In the genomic region with DNA sequence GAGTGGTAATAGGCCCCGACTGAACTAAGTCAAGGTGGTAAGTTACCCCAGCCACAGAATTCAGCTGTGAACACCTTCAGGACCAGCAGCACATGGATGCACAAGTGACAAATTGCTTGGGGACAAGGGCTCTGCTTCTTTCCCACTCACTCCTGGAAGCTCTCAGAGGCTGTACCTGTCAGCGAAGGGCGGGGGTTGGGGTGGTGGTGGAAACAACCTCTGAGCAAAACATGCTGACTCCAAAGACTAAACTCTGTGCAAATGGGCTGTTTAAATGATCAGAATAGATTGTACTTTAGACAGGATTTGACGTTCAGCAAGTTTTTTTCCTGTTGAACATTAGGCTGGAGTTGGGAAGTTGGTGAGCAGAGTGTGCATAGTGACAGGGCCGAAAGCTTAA, we compare ENCODE assay signal across 33 cellular contexts.
"Had no signal": no experiment of that assay in that cellular context is flagged by ENCODE, and none has a peak within 500 bp of the region (broad histone marks: within the 10 kb centered on the region; RNA-seq: fewer than 3 reads in every experiment).

No MANE protein-coding gene starts in this region.

- H3K9me3 Mint-ChIP-seq: activated B cell treated with CpG ODN at 0.5 μM for 24 hours; activated naive CD4-positive, alpha-beta T cell treated with anti-CD3 and anti-CD28 coated beads, Interleukin-2, amount 50 U/mL, for 24 hours; activated naive CD8-positive, alpha-beta T cell treated with anti-CD3 and anti-CD28 coated beads for 36 hours; activated naive CD8-positive, alpha-beta T cell treated with anti-CD3 and anti-CD28 coated beads, Interleukin-2, amount 50 U/mL, for 24 hours; activated T-helper 1 cell treated with anti-CD3 and anti-CD28 coated beads, Interleukin-12 subunit alpha, Interleukin-12 subunit beta, Interleukin-2, Interleukin-4 antibody, amounts not matched to agents 30 ng/mL and 10 ng/mL and 1 ng/mL, durations not matched to agents 14 hours and 24 hours and 36 hours; activated T-helper 2 cell treated with anti-CD3 and anti-CD28 coated beads, Interferon-gamma antibody, Interleukin-2, Interleukin-4, amounts not matched to agents 10 μg/mL and 5 μg/mL and 100 μg/mL, durations not matched to agents 14 hours and 24 hours and 36 hours; endodermal cell; T-helper 2 cell treated with Interferon-gamma antibody and Interleukin-4, amounts not matched to agents 5 μg/mL and 100 μg/mL, for 36 hours had no signal

- H3K27me3 ChIP-seq: adrenal gland, body of pancreas, colonic mucosa had no signal

- H3K27ac Mint-ChIP-seq: activated B cell treated with CpG ODN at 0.5 μM for 24 hours; activated CD8-positive, alpha-beta memory T cell treated with anti-CD3 and anti-CD28 coated beads, Interleukin-2, amount 10 ng/mL, durations not matched to agents 7 days and 5 days; activated CD8-positive, alpha-beta T cell treated with anti-CD3 and anti-CD28 coated beads, Interleukin-2, amount 10 ng/mL, durations not matched to agents 7 days and 5 days; activated naive CD4-positive, alpha-beta T cell treated with anti-CD3 and anti-CD28 coated beads for 36 hours; activated naive CD4-positive, alpha-beta T cell treated with anti-CD3 and anti-CD28 coated beads, Interleukin-2, amount 50 U/mL, for 24 hours; activated naive CD8-positive, alpha-beta T cell treated with anti-CD3 and anti-CD28 coated beads for 36 hours; activated naive CD8-positive, alpha-beta T cell treated with anti-CD3 and anti-CD28 coated beads, Interleukin-2, amount 50 U/mL, for 24 hours; activated T-helper 1 cell treated with anti-CD3 and anti-CD28 coated beads, Interleukin-12 subunit alpha, Interleukin-12 subunit beta, Interleukin-2, Interleukin-4 antibody, amounts not matched to agents 30 ng/mL and 10 ng/mL and 1 ng/mL, durations not matched to agents 14 hours and 24 hours and 36 hours; activated T-helper 2 cell treated with anti-CD3 and anti-CD28 coated beads, Interferon-gamma antibody, Interleukin-2, Interleukin-4, amounts not matched to agents 10 μg/mL and 5 μg/mL and 100 μg/mL, durations not matched to agents 14 hours and 24 hours and 36 hours; endodermal cell; T-helper 17 cell; T-helper 2 cell treated with Interferon-gamma antibody and Interleukin-4, amounts not matched to agents 5 μg/mL and 100 μg/mL, for 36 hours had no signal

- H3K9me3 ChIP-seq: adrenal gland, body of pancreas, colonic mucosa had no signal

- DNase-seq: activated B cell treated with CpG ODN at 0.5 μM for 24 hours; activated CD4-positive, alpha-beta T cell treated with anti-CD3 and anti-CD28 coated beads for 48 hours; activated CD4-positive, alpha-beta T cell treated with anti-CD3 and anti-CD28 coated beads, Interleukin-2, amount 50 U/mL, for 1 hour; activated CD4-positive, alpha-beta T cell treated with anti-CD3 and anti-CD28 coated beads, Interleukin-2, amount 50 U/mL, for 48 hours; activated CD8-positive, alpha-beta memory T cell treated with anti-CD3 and anti-CD28 coated beads, Interleukin-2, amount 10 ng/mL, durations not matched to agents 7 days and 5 days; activated CD8-positive, alpha-beta memory T cell treated with anti-CD3 and anti-CD28 coated beads, Interleukin-2, amount 50 U/mL, for 4 hours; activated CD8-positive, alpha-beta T cell treated with anti-CD3 and anti-CD28 coated beads, Interleukin-2, amount 10 ng/mL, durations not matched to agents 7 days and 5 days; activated effector memory CD4-positive, alpha-beta T cell treated with anti-CD3 and anti-CD28 coated beads, Interleukin-2, amount 50 U/mL, for 16 hours; activated naive CD4-positive, alpha-beta T cell treated with anti-CD3 and anti-CD28 coated beads for 36 hours; activated naive CD8-positive, alpha-beta T cell treated with anti-CD3 and anti-CD28 coated beads for 36 hours; activated naive CD8-positive, alpha-beta T cell treated with anti-CD3 and anti-CD28 coated beads, Interleukin-2, amount 50 U/mL, for 24 hours; activated T-cell treated with anti-CD3 and anti-CD28 coated beads, Interleukin-2, amount 50 U/mL, for 1 hour; activated T-cell treated with anti-CD3 and anti-CD28 coated beads, Interleukin-2, amount 50 U/mL, for 48 hours; adrenal gland; amygdala; aorta; body of pancreas; caudate nucleus; colonic mucosa; effector CD8-positive, alpha-beta T cell; endodermal cell; foreskin fibroblast; T-helper 1 cell; T-helper 17 cell; T1000; WERI-Rb-1 had no signal

- H3K4me3 Mint-ChIP-seq: activated B cell treated with CpG ODN at 0.5 μM for 24 hours; activated CD8-positive, alpha-beta memory T cell treated with anti-CD3 and anti-CD28 coated beads, Interleukin-2, amount 10 ng/mL, durations not matched to agents 7 days and 5 days; activated CD8-positive, alpha-beta T cell treated with anti-CD3 and anti-CD28 coated beads, Interleukin-2, amount 10 ng/mL, durations not matched to agents 7 days and 5 days; activated naive CD4-positive, alpha-beta T cell treated with anti-CD3 and anti-CD28 coated beads for 36 hours; activated naive CD4-positive, alpha-beta T cell treated with anti-CD3 and anti-CD28 coated beads, Interleukin-2, amount 50 U/mL, for 24 hours; activated naive CD8-positive, alpha-beta T cell treated with anti-CD3 and anti-CD28 coated beads for 36 hours; activated naive CD8-positive, alpha-beta T cell treated with anti-CD3 and anti-CD28 coated beads, Interleukin-2, amount 50 U/mL, for 24 hours; activated T-helper 1 cell treated with anti-CD3 and anti-CD28 coated beads, Interleukin-12 subunit alpha, Interleukin-12 subunit beta, Interleukin-2, Interleukin-4 antibody, amounts not matched to agents 30 ng/mL and 10 ng/mL and 1 ng/mL, durations not matched to agents 14 hours and 24 hours and 36 hours; endodermal cell; T-helper 17 cell; T-helper 2 cell treated with Interferon-gamma antibody and Interleukin-4, amounts not matched to agents 5 μg/mL and 100 μg/mL, for 36 hours had no signal

- ATAC-seq: activated CD4-positive, CD25-positive, alpha-beta regulatory T cell treated with anti-CD3 and anti-CD28 coated beads, Interleukin-2, amount 50 U/mL, for 24 hours; activated CD8-positive, alpha-beta memory T cell treated with anti-CD3 and anti-CD28 coated beads, Interleukin-2, amount 10 ng/mL, durations not matched to agents 7 days and 5 days; activated CD8-positive, alpha-beta T cell treated with anti-CD3 and anti-CD28 coated beads, Interleukin-2, amount 10 ng/mL, durations not matched to agents 7 days and 5 days; activated naive CD8-positive, alpha-beta T cell treated with anti-CD3 and anti-CD28 coated beads, Interleukin-2, amount 50 U/mL, for 24 hours; body of pancreas; esophagus mucosa; T-helper 17 cell had no signal

- H3K36me3 ChIP-seq: adrenal gland, colonic mucosa, WERI-Rb-1 had no signal

- H3K4me3 ChIP-seq: adrenal gland, body of pancreas, colonic mucosa had no signal

- H3K4me1 Mint-ChIP-seq: activated CD8-positive, alpha-beta memory T cell treated with anti-CD3 and anti-CD28 coated beads, Interleukin-2, amount 10 ng/mL, durations not matched to agents 7 days and 5 days; activated naive CD4-positive, alpha-beta T cell treated with anti-CD3 and anti-CD28 coated beads, Interleukin-2, amount 50 U/mL, for 24 hours; activated naive CD8-positive, alpha-beta T cell treated with anti-CD3 and anti-CD28 coated beads for 36 hours; T-helper 17 cell had no signal

- H3K27ac ChIP-seq: adrenal gland, body of pancreas, colonic mucosa, WERI-Rb-1 had no signal

- H3K36me3 Mint-ChIP-seq: activated CD8-positive, alpha-beta memory T cell treated with anti-CD3 and anti-CD28 coated beads, Interleukin-2, amount 10 ng/mL, durations not matched to agents 7 days and 5 days; activated naive CD4-positive, alpha-beta T cell treated with anti-CD3 and anti-CD28 coated beads, Interleukin-2, amount 50 U/mL, for 24 hours; activated naive CD8-positive, alpha-beta T cell treated with anti-CD3 and anti-CD28 coated beads for 36 hours had no signal

- H3K27me3 Mint-ChIP-seq: activated B cell treated with CpG ODN at 0.5 μM for 24 hours; activated CD8-positive, alpha-beta memory T cell treated with anti-CD3 and anti-CD28 coated beads, Interleukin-2, amount 10 ng/mL, durations not matched to agents 7 days and 5 days; activated naive CD4-positive, alpha-beta T cell treated with anti-CD3 and anti-CD28 coated beads, Interleukin-2, amount 50 U/mL, for 24 hours; activated naive CD8-positive, alpha-beta T cell treated with anti-CD3 and anti-CD28 coated beads for 36 hours; activated naive CD8-positive, alpha-beta T cell treated with anti-CD3 and anti-CD28 coated beads, Interleukin-2, amount 50 U/mL, for 24 hours; T-helper 17 cell had no signal

- H3K4me1 ChIP-seq: body of pancreas, colonic mucosa had no signal

- FAIRE-seq: frontal cortex had no signal
